13 cellular contexts compared by ENCODE assay signal in the genomic region with DNA sequence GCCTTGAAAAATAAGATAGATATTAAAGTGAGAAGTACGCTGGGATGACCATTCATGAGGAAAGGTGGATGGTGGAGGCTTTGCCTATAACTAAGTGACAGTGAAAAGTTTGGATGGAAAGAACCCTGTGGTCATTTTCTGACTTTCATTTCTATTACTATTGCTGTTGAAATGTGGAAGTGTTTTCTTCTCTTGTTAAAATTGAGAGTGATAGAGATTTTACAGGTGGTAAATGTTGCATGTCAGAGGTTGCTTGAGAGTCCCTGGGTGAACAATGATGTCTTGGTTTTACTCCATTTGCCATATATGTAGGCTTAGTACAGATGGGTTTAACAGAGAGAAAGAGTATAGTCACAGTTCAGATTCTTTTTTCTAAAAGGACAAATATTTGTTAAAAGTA. TPM values are rescaled to one million over a fixed set of nuclear protein-coding genes. Genes with fewer than 3 reads are reported as not detected.
DNase-seq lines count a peak whose midpoint lies in the region; ATAC-seq and TF ChIP-seq lines count a peak whose summit lies in the region.
"Had no signal": no experiment of that assay in that cellular context is flagged by ENCODE, and none has a peak within 500 bp of the region (broad histone marks: within the 10 kb centered on the region; RNA-seq: fewer than 3 reads in every experiment).

No MANE protein-coding gene starts in this region.

- H3K27ac ChIP-seq in psoas muscle, result no peak overlapping the region
- H3K27ac ChIP-seq in neural progenitor cell, result no peak overlapping the region

- ATAC-seq in GM18870 (IDR thresholded peaks at IDR 0.05; ENCODE audit: unreplicated experiment) (peak; percentile 79), GM21515 (IDR thresholded peaks at IDR 0.05; ENCODE audit: unreplicated experiment) (peak; percentile 71), HG03097 (IDR thresholded peaks at IDR 0.05; ENCODE audit: low FRiP score, unreplicated experiment) (peak; percentile 66), memory B cell (ENCODE audit: low read depth) (peak; percentile 86), psoas muscle (no peak)

- no peaks in the 10 kb centered on the region for H3F3A ChIP-seq in neural progenitor cell (ENCODE audit: low read depth)

- TF ChIP-seq CTCF in psoas muscle (IDR thresholded peaks at IDR 0.05) (no peak), mesothelial cell of epicardium (IDR thresholded peaks at IDR 0.05; ENCODE audit: unreplicated experiment) (no peak), neural progenitor cell (IDR thresholded peaks at IDR 0.05) (no peak)

- no peak for DNase-seq in memory B cell (ENCODE audit: low spot score in 2 of 2)
- no peak for DNase-seq in psoas muscle
- DNase-seq in mesothelial cell of epicardium (ENCODE audit: low spot score in 2 of 2, unreplicated experiment in 2 of 2), result no peak
- no peak for DNase-seq in neural progenitor cell (ENCODE audit: low spot score)
- no peak for DNase-seq in activated CD8-positive, alpha-beta memory T cell treated with anti-CD3 and anti-CD28 coated beads, Interleukin-2, amount 50 U/mL, for 4 hours
- DNase-seq: activated gamma-delta T cell treated with Interleukin-2 at 50 U/mL for 16 hours, glutamatergic neuron, mesendoderm, MM.1S, T1000 had no signal

- H3K9me3 ChIP-seq in psoas muscle (no peaks in the 10 kb centered on the region), neural progenitor cell (ENCODE audit: low read depth) (no peaks in the 10 kb centered on the region)

- H3K4me1 ChIP-seq in psoas muscle (peaks cover 69% of the 10 kb centered on the region), neural progenitor cell (no peaks in the 10 kb centered on the region)

- H3K27me3 ChIP-seq in psoas muscle (ENCODE audit: insufficient read depth in 3 of 3, low read length in 2 of 3), result no peaks in the 10 kb centered on the region
- H3K27me3 ChIP-seq in neural progenitor cell, result no peaks in the 10 kb centered on the region

- peaks cover 30% of the 10 kb centered on the region for H3K79me2 ChIP-seq in neural progenitor cell (ENCODE audit: low read depth)

- H3K36me3 ChIP-seq in psoas muscle (ENCODE audit: insufficient read depth in 1 of 2, low read depth in 1 of 2) (no peaks in the 10 kb centered on the region), neural progenitor cell (no peaks in the 10 kb centered on the region)

- H3K4me3 Mint-ChIP-seq in memory B cell (no peak overlapping the region), mesothelial cell of epicardium (no peak overlapping the region), neural progenitor cell (no peak overlapping the region)

- H3K27ac Mint-ChIP-seq in memory B cell (peak overlapping the region; percentile 29), mesothelial cell of epicardium (no peak overlapping the region), neural progenitor cell (no peak overlapping the region)

- intact Hi-C loops in psoas muscle (cut with DNase I), result loop anchor here in 1 of 2 donors (5.0 to 10.0 kb wide), 2 partner anchors 45 to 68 kb away; no protein-coding TSS in a partner anchor

- H3K9me3 Mint-ChIP-seq in memory B cell, result no peaks in the 10 kb centered on the region
- no peaks in the 10 kb centered on the region for H3K9me3 Mint-ChIP-seq in mesothelial cell of epicardium
- H3K9me3 Mint-ChIP-seq in neural progenitor cell, result no peaks in the 10 kb centered on the region

- H3K9ac ChIP-seq in neural progenitor cell, result no peak overlapping the region

- H4K20me1 ChIP-seq in neural progenitor cell (ENCODE audit: low read depth), result no peaks in the 10 kb centered on the region

- H2AFZ ChIP-seq in neural progenitor cell (replicated peaks), result no peak overlapping the region

- H3K4me3 ChIP-seq in psoas muscle (no peak overlapping the region), neural progenitor cell (no peak overlapping the region)

- H3K4me2 ChIP-seq in neural progenitor cell, result no peak overlapping the region

- H3K27me3 Mint-ChIP-seq in memory B cell, result no peaks in the 10 kb centered on the region
- no peaks in the 10 kb centered on the region for H3K27me3 Mint-ChIP-seq in mesothelial cell of epicardium (ENCODE audit: low read depth)
- H3K27me3 Mint-ChIP-seq in neural progenitor cell (ENCODE audit: insufficient read depth, low read depth), result no peaks in the 10 kb centered on the region

- H3K4me1 Mint-ChIP-seq in memory B cell, result peaks cover 55% of the 10 kb centered on the region
- peaks cover 15% of the 10 kb centered on the region for H3K4me1 Mint-ChIP-seq in mesothelial cell of epicardium
- H3K4me1 Mint-ChIP-seq in neural progenitor cell, result peaks cover 4% of the 10 kb centered on the region

- WGBS in psoas muscle, 3 donors, result 95 to 100% (median 97%) methylated on average over 1 of the region's 1 CpG

- H3K36me3 Mint-ChIP-seq in memory B cell, result no peaks in the 10 kb centered on the region
- peaks cover 3% of the 10 kb centered on the region for H3K36me3 Mint-ChIP-seq in mesothelial cell of epicardium
- peaks cover 3% of the 10 kb centered on the region for H3K36me3 Mint-ChIP-seq in neural progenitor cell

RNA-seq across cellular contexts. Expression of a gene that starts 18.4 kb away (rescaled TPM):
- 10 to 100 TPM; 44.2 to 78.1 (median 53.9) TPM for total RNA-seq in psoas muscle
- polyA plus RNA-seq in psoas muscle, result 10 to 100 TPM; 12.8 to 23.0 (median 19.1) TPM
- 35.1 to 37.1 TPM (median 36.8 TPM) in 3 replicates for total RNA-seq in mesothelial cell of epicardium
- 13.9 and 29.3 TPM in 2 replicates for total RNA-seq in neural progenitor cell (ENCODE audit: low replicate concordance)

Comparison
In these comparisons a context has a peak if more than half of its experiments do, and no peak if none do; other contexts are left out.
1. ATAC-seq: peak in GM18870 (single experiment), GM21515 (single experiment), HG03097 (single experiment) and memory B cell (single experiment); none in psoas muscle (0 of 4).